24 cellular contexts compared by ENCODE assay signal in the genomic region with DNA sequence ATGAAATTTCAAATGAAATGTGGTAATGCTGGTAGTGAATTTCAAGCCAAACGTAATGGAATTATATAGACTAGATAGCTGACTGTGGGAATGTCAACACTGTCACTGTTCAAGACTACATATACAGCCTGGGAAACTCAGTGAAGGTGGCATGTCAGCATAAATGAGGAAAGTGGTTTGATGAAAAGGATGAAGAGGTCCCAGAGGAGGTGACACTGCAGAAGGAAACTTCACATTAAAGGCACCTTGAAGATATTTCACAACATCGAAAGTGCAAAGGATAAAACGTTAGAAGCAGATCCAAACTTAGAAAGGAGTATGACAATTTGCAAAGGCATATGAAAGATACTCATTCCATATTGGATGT. TPM values are rescaled to one million over a fixed set of nuclear protein-coding genes. Genes with fewer than 3 reads are reported as not detected.
DNase-seq lines count a peak whose midpoint lies in the region; ATAC-seq, FAIRE-seq and TF ChIP-seq lines count a peak whose summit lies in the region.
"Had no signal": no experiment of that assay in that cellular context is flagged by ENCODE, and none has a peak within 500 bp of the region (broad histone marks: within the 10 kb centered on the region; RNA-seq: fewer than 3 reads in every experiment).

No MANE protein-coding gene starts in this region.

- POLR2A ChIA-PET in CD8-positive, alpha-beta T cell (lab: Charles Lee), result no interaction called here
- POLR2A ChIA-PET in GM12878 (lab: Charles Lee), result interaction anchor here (0.8 to 21.4 kb wide), 7 partner anchors 10 to 75 kb away, joined by 3 to 334 read pairs (median 4); partner anchors contain the start of genes DYRK3, IL19 and MAPKAPK2

- in situ Hi-C loops in GM12878 (cut with MboI), result no loop called here

- WGBS in GM12878 (ENCODE audit: insufficient coverage, insufficient replicate concordance, low lambda C conversion rate, missing lambda C conversion rate), result 44% methylated on average over 3 of the region's 3 CpGs

- H3K4me1 Mint-ChIP-seq in T-helper 1 cell treated with Interleukin-12 subunit alpha and Interleukin-12 subunit beta and Interleukin-4 antibody, amounts not matched to agents 30 μg/mL and 1 μg/mL, for 36 hours (ENCODE audit: low read depth), result peaks cover 72% of the 10 kb centered on the region
- peaks cover 86% of the 10 kb centered on the region for H3K4me1 Mint-ChIP-seq in CD8-positive, alpha-beta T cell (ENCODE audit: low read depth)
- peaks cover 81 to 90% of the 10 kb centered on the region in 2 donors for H3K4me1 Mint-ChIP-seq in natural killer cell

- H2AFZ ChIP-seq in GM12878 (ENCODE audit: control insufficient read depth, low read depth, low read length), result no peak overlapping the region

- peaks cover 6% of the 10 kb centered on the region for H3K36me3 Mint-ChIP-seq in T-helper 1 cell treated with Interleukin-12 subunit alpha and Interleukin-12 subunit beta and Interleukin-4 antibody, amounts not matched to agents 30 μg/mL and 1 μg/mL, for 36 hours (ENCODE audit: low read depth)
- peaks cover 4% of the 10 kb centered on the region for H3K36me3 Mint-ChIP-seq in CD8-positive, alpha-beta T cell
- no peaks in the 10 kb centered on the region for H3K36me3 Mint-ChIP-seq in natural killer cell

- FAIRE-seq in GM12878 (lab: Jason Lieb, UNC), result no peak
- FAIRE-seq: GM12891, small intestine, TTC549 had no signal

- DNase-seq in T-helper 1 cell (no peak), GM12878 (ENCODE audit: low read depth, low spot score) (no peak), natural killer cell (no peak), cortex of kidney (lab: John Stamatoyannopoulos, UW) (no peak), NCI-H2227 treated with DMSO at 0.1 percent for 48 hours (lab: John Stamatoyannopoulos, UW) (no peak)
- DNase-seq in CD8-positive, alpha-beta T cell, result no peak
- DNase-seq: activated CD4-positive, alpha-beta T cell treated with anti-CD3 and anti-CD28 coated beads, Interleukin-2, amount 10 ng/mL, durations not matched to agents 24 days and 14 days; activated gamma-delta T cell; amygdala; DMS153; effector CD8-positive, alpha-beta T cell; esophagus squamous epithelium; GDM1; lower lobe of right lung; NCI-H1694; posterior cingulate gyrus; RPMI8226; small intestine had no signal

- H3K27me3 ChIP-seq in CD8-positive, alpha-beta T cell (ENCODE audit: insufficient read depth, low read length), result no peaks in the 10 kb centered on the region
- no peaks in the 10 kb centered on the region for H3K27me3 ChIP-seq in GM12878 (replicated peaks in 1 of 2; ENCODE audit: control insufficient read depth in 2 of 2, insufficient read depth in 2 of 2, low read length in 1 of 2)
- H3K27me3 ChIP-seq: esophagus squamous epithelium, vagina had no signal

- peaks cover 19% of the 10 kb centered on the region for H4K20me1 ChIP-seq in GM12878 (ENCODE audit: control insufficient read depth, insufficient read depth)

- no peak overlapping the region for H3K9ac ChIP-seq in GM12878 (ENCODE audit: control insufficient read depth, insufficient read depth, low read length)

- RAD21 ChIA-PET in GM12878 (lab: Charles Lee; ENCODE audit: unreplicated experiment), result interaction anchor here (0.7 to 2.5 kb wide), 7 partner anchors 9 to 47 kb away, joined by 3 to 20 read pairs (median 7); no protein-coding TSS in a partner anchor

- TF ChIP-seq RAD21 in GM12878 (IDR thresholded peaks at IDR 0.05; ENCODE audit: insufficient read depth, low read depth, low read length), result no peak

- no peaks in the 10 kb centered on the region for H3K9me3 ChIP-seq in CD8-positive, alpha-beta T cell (ENCODE audit: low read length)
- no peaks in the 10 kb centered on the region for H3K9me3 ChIP-seq in GM12878 (replicated peaks; ENCODE audit: control insufficient read depth, insufficient read depth, low read length)
- H3K9me3 ChIP-seq: esophagus squamous epithelium, lower lobe of right lung, vagina had no signal

- intact Hi-C loops in CD8-positive, alpha-beta T cell (cut with DNase I, micrococcal nuclease), result no loop called here
- intact Hi-C loops in GM12878 (cut with micrococcal nuclease; ENCODE audit: unreplicated experiment) (no loop called here), natural killer cell (cut with micrococcal nuclease) (loop anchor here (5.0 kb wide), 1 partner anchor 212 kb away; the partner anchor contains the start of gene FCMR)

- no peak for TF ChIP-seq EP300 in GM12878 (IDR thresholded peaks at IDR 0.05; ENCODE audit: borderline replicate concordance in 1 of 2, control insufficient read depth in 1 of 2, low read depth in 2 of 2, low read length in 2 of 2)

- SMC1A ChIA-PET in GM12878 (lab: Charles Lee; ENCODE audit: uncharacterized antibody, unreplicated experiment), result interaction anchor here (0.9 to 17.9 kb wide), 10 partner anchors 10 to 194 kb away, joined by 3 to 222 read pairs (median 7); partner anchors contain the start of gene MAPKAPK2

- peak overlapping the region; percentile 28 for H3K27ac Mint-ChIP-seq in T-helper 1 cell treated with Interleukin-12 subunit alpha and Interleukin-12 subunit beta and Interleukin-4 antibody, amounts not matched to agents 30 μg/mL and 1 μg/mL, for 36 hours
- H3K27ac Mint-ChIP-seq in CD8-positive, alpha-beta T cell, result peak overlapping the region; percentile 15
- H3K27ac Mint-ChIP-seq in natural killer cell, result peak overlapping the region; percentile 35 to 47
- H3K27ac Mint-ChIP-seq: activated CD4-positive, alpha-beta T cell treated with anti-CD3 and anti-CD28 coated beads, Interleukin-2, amount 10 ng/mL, durations not matched to agents 24 days and 14 days had no signal

- no peaks in the 10 kb centered on the region for H3K27me3 Mint-ChIP-seq in T-helper 1 cell treated with Interleukin-12 subunit alpha and Interleukin-12 subunit beta and Interleukin-4 antibody, amounts not matched to agents 30 μg/mL and 1 μg/mL, for 36 hours (ENCODE audit: low read depth)
- H3K27me3 Mint-ChIP-seq in CD8-positive, alpha-beta T cell (ENCODE audit: low read depth), result no peaks in the 10 kb centered on the region
- no peaks in the 10 kb centered on the region for H3K27me3 Mint-ChIP-seq in natural killer cell (ENCODE audit: low read depth in 2 of 2)
- H3K27me3 Mint-ChIP-seq: activated CD4-positive, alpha-beta T cell treated with anti-CD3 and anti-CD28 coated beads, Interleukin-2, amount 10 ng/mL, durations not matched to agents 24 days and 14 days had no signal

- no peaks in the 10 kb centered on the region for H3K9me3 Mint-ChIP-seq in T-helper 1 cell treated with Interleukin-12 subunit alpha and Interleukin-12 subunit beta and Interleukin-4 antibody, amounts not matched to agents 30 μg/mL and 1 μg/mL, for 36 hours
- H3K9me3 Mint-ChIP-seq in CD8-positive, alpha-beta T cell, result no peaks in the 10 kb centered on the region
- H3K9me3 Mint-ChIP-seq in natural killer cell, result no peaks in the 10 kb centered on the region
- H3K9me3 Mint-ChIP-seq: activated CD4-positive, alpha-beta T cell treated with anti-CD3 and anti-CD28 coated beads, Interleukin-2, amount 10 ng/mL, durations not matched to agents 24 days and 14 days had no signal

- H3K4me1 ChIP-seq in CD8-positive, alpha-beta T cell (ENCODE audit: insufficient read depth, low read length), result peaks cover 64% of the 10 kb centered on the region
- H3K4me1 ChIP-seq in GM12878 (ENCODE audit: control insufficient read depth, insufficient read depth, low read length), result peaks cover 59% of the 10 kb centered on the region

- peaks cover 77% of the 10 kb centered on the region for H3K79me2 ChIP-seq in GM12878 (ENCODE audit: control insufficient read depth, insufficient read depth, low read length)

- no peak overlapping the region for H3K4me3 ChIP-seq in CD8-positive, alpha-beta T cell (ENCODE audit: low read depth, low read length)
- H3K4me3 ChIP-seq in GM12878, result no peak overlapping the region
- H3K4me3 ChIP-seq: esophagus squamous epithelium, lower lobe of right lung, vagina had no signal

- no peak for TF ChIP-seq POLR2A in GM12878 (IDR thresholded peaks at IDR 0.05; ENCODE audit: low read depth, low read length)

- H3K36me3 ChIP-seq in CD8-positive, alpha-beta T cell (ENCODE audit: insufficient read depth, low read length), result no peaks in the 10 kb centered on the region
- peaks cover 0 to 5% of the 10 kb centered on the region in 2 experiments; a peak in 2 of 4 replicates for H3K36me3 ChIP-seq in GM12878 (ENCODE audit: control insufficient read depth in 2 of 2, insufficient read depth in 2 of 2, low read length in 1 of 2)
- H3K36me3 ChIP-seq: esophagus squamous epithelium, lower lobe of right lung, vagina had no signal

- CTCF ChIA-PET in CD8-positive, alpha-beta T cell (lab: Charles Lee), result interaction anchor here (1.7 to 3.1 kb wide), 3 partner anchors 9 to 24 kb away, joined by 4 to 15 read pairs (median 6); no protein-coding TSS in a partner anchor
- CTCF ChIA-PET in GM12878 (lab: Yijun Ruan, JAX), result interaction anchor here (1.0 to 5.1 kb wide), 12 partner anchors 9 to 271 kb away, joined by 3 to 19 read pairs (median 6); no protein-coding TSS in a partner anchor

- no peak overlapping the region for H3K4me2 ChIP-seq in GM12878 (ENCODE audit: control insufficient read depth, insufficient read depth)

- no TSS peak for BruUV-seq in GM12878 (replicated peaks; lab: Mats Ljungman, UMichigan)

- ATAC-seq in CD8-positive, alpha-beta T cell, result no peak
- ATAC-seq in GM12878 (no peak), natural killer cell (no peak), GM21528 (IDR thresholded peaks at IDR 0.05; ENCODE audit: low FRiP score, unreplicated experiment) (no peak)

- no peak overlapping the region for H3K27ac ChIP-seq in CD8-positive, alpha-beta T cell (ENCODE audit: low read depth, low read length)
- no peak overlapping the region for H3K27ac ChIP-seq in GM12878 (ENCODE audit: control insufficient read depth, insufficient read depth)
- H3K27ac ChIP-seq: C4-2B, esophagus squamous epithelium, lower lobe of right lung, vagina had no signal

- no peak overlapping the region for H3K4me3 Mint-ChIP-seq in T-helper 1 cell treated with Interleukin-12 subunit alpha and Interleukin-12 subunit beta and Interleukin-4 antibody, amounts not matched to agents 30 μg/mL and 1 μg/mL, for 36 hours
- H3K4me3 Mint-ChIP-seq in CD8-positive, alpha-beta T cell, result no peak overlapping the region
- no peak overlapping the region for H3K4me3 Mint-ChIP-seq in natural killer cell
- H3K4me3 Mint-ChIP-seq: activated CD4-positive, alpha-beta T cell treated with anti-CD3 and anti-CD28 coated beads, Interleukin-2, amount 10 ng/mL, durations not matched to agents 24 days and 14 days had no signal

- TF ChIP-seq CTCF in CD8-positive, alpha-beta T cell (IDR thresholded peaks at IDR 0.05), result no peak
- TF ChIP-seq CTCF in GM12878 (IDR thresholded peaks at IDR 0.05 in 2 of 3, conservative IDR thresholded peaks at IDR 0.05 in 1 of 3; ENCODE audit: control insufficient read depth in 2 of 3, extremely low read depth in 1 of 3, insufficient read depth in 1 of 3, low read depth in 3 of 3, low read length in 3 of 3) (no peak), natural killer cell (IDR thresholded peaks at IDR 0.05) (no peak)

RNA-seq across cellular contexts. Expression of gene MAPKAPK2, which starts 25.7 kb away (rescaled TPM):
- total RNA-seq in CD8-positive, alpha-beta T cell, result 100 to 1,000 TPM; 218 to 225 TPM
- total RNA-seq in GM12878 (2013; cell fraction: nucleolus; rRNA removed), result 38.9 and 42.0 TPM in 2 replicates
- total RNA-seq in GM12878 (2014; rRNA removed) (59.9 and 62.6 TPM in 2 replicates), GM12878 (2014; rRNA removed; fragmentation: Illumina TruSeq; extraction: Trizol) (36.1 and 38.8 TPM in 2 replicates), GM12878 (2021) (92.2 and 93.0 TPM in 2 replicates), natural killer cell (100 to 1,000 TPM; 137 to 197 (median 178) TPM)
- 44.2 TPM for polyA plus RNA-seq in GM12878 (2011; ENCODE audit: low read depth)
- polyA plus RNA-seq in GM12878 (2011; rRNA removed) (51.0 and 71.7 TPM in 2 replicates), GM12878 (2014; fragmentation: Illumina TruSeq; extraction: Trizol) (66.8 and 70.6 TPM in 2 replicates), GM12878 (2014; fragmentation: Nextera tagmentation; extraction: Ambion mirVana) (1 to 10 TPM in 1 of 2 experiments, under 1 TPM in 1; 0.72 to 4.9 TPM), GM12878 (2014; rRNA removed) (65.5 and 65.7 TPM in 2 replicates), GM12878 (2016; fragmentation: Nextera tagmentation; extraction: Ambion mirVana) (1 to 10 TPM; 4.2 to 6.2 TPM)
- 83.8 and 84.4 TPM in 2 replicates for polyA plus RNA-seq in GM12878 (2011; cell fraction: cytosol; rRNA removed)
- 110 and 118 TPM in 2 replicates for polyA plus RNA-seq in GM12878 (2011; cell fraction: nucleus; rRNA removed)
- 44.4 and 63.5 TPM in 2 replicates for polyA plus RNA-seq in GM12878 (2012)
- polyA minus RNA-seq in GM12878 (2011; rRNA and poly(A)+ RNA removed), result 67.7 and 81.3 TPM in 2 replicates
- 25.1 and 29.4 TPM in 2 replicates for polyA minus RNA-seq in GM12878 (2011; cell fraction: cytosol; rRNA and poly(A)+ RNA removed)
- 23.2 and 39.0 TPM in 2 replicates for polyA minus RNA-seq in GM12878 (2011; cell fraction: nucleus; rRNA and poly(A)+ RNA removed)
